Comparison of ENCODE assay signal across 1 cellular context in the genomic region with DNA sequence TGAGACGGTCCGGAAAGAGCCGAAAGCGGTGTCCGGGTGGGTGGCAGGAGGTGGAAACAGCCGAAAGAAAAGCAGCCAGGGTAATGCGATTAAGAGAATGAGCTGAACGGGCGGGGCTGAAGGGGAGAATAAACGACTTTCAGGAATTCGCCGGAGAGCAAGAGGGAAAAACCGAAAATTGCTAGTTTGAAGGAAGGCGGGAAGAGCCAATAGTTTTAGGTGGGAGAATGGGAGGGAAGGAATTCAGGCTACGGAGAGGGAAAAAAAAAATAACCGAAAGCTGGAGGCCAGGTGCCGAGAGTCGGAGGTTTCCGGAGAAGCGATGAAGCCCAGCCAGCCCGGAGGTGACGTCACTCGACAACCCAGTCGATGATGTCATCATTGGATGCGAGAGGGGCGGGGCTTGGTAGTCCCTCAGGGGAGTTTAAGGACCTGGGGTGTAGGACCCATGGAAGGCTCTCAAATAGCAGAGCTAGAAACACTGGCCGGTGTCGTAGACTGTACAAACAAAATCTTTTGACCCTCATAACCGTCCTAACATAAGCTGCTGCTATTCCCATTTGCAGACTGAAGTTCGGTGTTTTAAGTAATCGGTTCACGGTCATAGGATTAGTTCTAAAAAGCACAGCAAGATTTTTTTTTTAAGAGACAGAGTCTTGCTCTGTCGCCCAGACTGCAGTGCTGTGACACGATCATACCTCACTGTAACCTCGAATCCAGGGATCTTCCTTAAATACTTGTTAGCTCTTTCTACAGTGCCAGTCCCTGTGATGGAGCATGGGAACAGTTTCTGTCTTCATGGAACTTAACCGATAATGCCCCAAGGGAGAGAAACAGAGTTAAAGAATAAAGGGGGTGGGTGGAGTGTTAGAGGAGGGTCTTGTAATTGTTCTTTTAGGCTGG.
TF ChIP-seq lines count a peak whose summit lies in the region.

A gene (minus strand): TSS at position 331 of the 903 bp plus-strand sequence. CDS start 1,192 bp downstream, outside the sequence.

TF ChIP-seq in HEK293, 187 proteins besides CTCF, POLR2A, EP300 and RAD21 (continued from another document and continues in another):
- TF ChIP-seq, protein P1, sequence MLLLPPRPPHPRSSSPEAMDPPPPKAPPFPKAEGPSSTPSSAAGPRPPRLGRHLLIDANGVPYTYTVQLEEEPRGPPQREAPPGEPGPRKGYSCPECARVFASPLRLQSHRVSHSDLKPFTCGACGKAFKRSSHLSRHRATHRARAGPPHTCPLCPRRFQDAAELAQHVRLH (tag by site-specific recombination; IDR thresholded peaks at IDR 0.05) = peak; percentile 73; the same call in 1 of the 2 replicates
- TF ChIP-seq ZNF837 (tag by site-specific recombination; IDR thresholded peaks at IDR 0.05) (no peak), ZSCAN23 (tag by site-specific recombination; IDR thresholded peaks at IDR 0.05) (peak; percentile 39; the same call in 1 of the 2 replicates), ZFP69B (tag by site-specific recombination; IDR thresholded peaks at IDR 0.05) (peak; percentile 79), ZNF501 (tag by site-specific recombination; IDR thresholded peaks at IDR 0.05) (peak; percentile 57; the same call in 1 of the 2 replicates), ZNF670 (tag by site-specific recombination; IDR thresholded peaks at IDR 0.05; ENCODE audit: low read depth) (no peak), SP2 (tag by site-specific recombination; IDR thresholded peaks at IDR 0.05) (peak; percentile 37), EGR2 (tag by site-specific recombination; IDR thresholded peaks at IDR 0.05; ENCODE audit: low read depth) (no peak), SETDB1 (IDR thresholded peaks at IDR 0.05; ENCODE audit: insufficient read length, low read length) (no peak), IKZF3 (tag by site-specific recombination; IDR thresholded peaks at IDR 0.05) (no peak), ZNF2 (tag by site-specific recombination; IDR thresholded peaks at IDR 0.05) (peak; percentile 78), ZNF366 (tag by site-specific recombination; conservative IDR thresholded peaks at IDR 0.05) (peak; percentile 95), ZNF423 (tag by site-specific recombination; IDR thresholded peaks at IDR 0.05) (peak; percentile 76), ZNF214 (tag by site-specific recombination; IDR thresholded peaks at IDR 0.05; ENCODE audit: borderline replicate concordance) (no peak), ZNF629 (tag by site-specific recombination; IDR thresholded peaks at IDR 0.05) (peak; percentile 100), ZNF274 (IDR thresholded peaks at IDR 0.05; ENCODE audit: low read length) (no peak), ZNF274 (tag by site-specific recombination; IDR thresholded peaks at IDR 0.05; ENCODE audit: borderline replicate concordance) (no peak; the same call in 1 of the 2 replicates), ZFP41 (tag by site-specific recombination; IDR thresholded peaks at IDR 0.05; ENCODE audit: borderline replicate concordance) (no peak), ZNF544 (tag by site-specific recombination; IDR thresholded peaks at IDR 0.05) (no peak), SP7 (tag by site-specific recombination; IDR thresholded peaks at IDR 0.05) (peak; percentile 89), ZNF248 (tag by site-specific recombination; IDR thresholded peaks at IDR 0.05) (no peak), OSR2 (tag by site-specific recombination; IDR thresholded peaks at IDR 0.05) (0 out of 2 replicates have a peak, but pooled peaks have one; percentile 8), ZBTB48 (tag by site-specific recombination; IDR thresholded peaks at IDR 0.05) (no peak; the same call in 1 of the 2 replicates), OVOL3 (tag by site-specific recombination; IDR thresholded peaks at IDR 0.05) (no peak), MYNN (tag by site-specific recombination; IDR thresholded peaks at IDR 0.05; ENCODE audit: borderline replicate concordance) (no peak), GLIS2 (tag by site-specific recombination; IDR thresholded peaks at IDR 0.05) (no peak), ZNF132 (tag by site-specific recombination; IDR thresholded peaks at IDR 0.05; ENCODE audit: borderline replicate concordance) (no peak), ZNF114 (tag by site-specific recombination; IDR thresholded peaks at IDR 0.05) (no peak), ZNF514 (tag by site-specific recombination; IDR thresholded peaks at IDR 0.05) (no peak), ZNF416 (tag by site-specific recombination; IDR thresholded peaks at IDR 0.05) (no peak), ZNF311 (tag by site-specific recombination; IDR thresholded peaks at IDR 0.05; ENCODE audit: borderline replicate concordance) (no peak), KLF7 (tag by site-specific recombination; IDR thresholded peaks at IDR 0.05; ENCODE audit: borderline replicate concordance) (peak; percentile 73; the same call in 1 of the 2 replicates), ZNF112 (tag by site-specific recombination; IDR thresholded peaks at IDR 0.05) (no peak), ZBTB20 (tag by site-specific recombination; IDR thresholded peaks at IDR 0.05) (no peak)
- TF ChIP-seq, protein P2, sequence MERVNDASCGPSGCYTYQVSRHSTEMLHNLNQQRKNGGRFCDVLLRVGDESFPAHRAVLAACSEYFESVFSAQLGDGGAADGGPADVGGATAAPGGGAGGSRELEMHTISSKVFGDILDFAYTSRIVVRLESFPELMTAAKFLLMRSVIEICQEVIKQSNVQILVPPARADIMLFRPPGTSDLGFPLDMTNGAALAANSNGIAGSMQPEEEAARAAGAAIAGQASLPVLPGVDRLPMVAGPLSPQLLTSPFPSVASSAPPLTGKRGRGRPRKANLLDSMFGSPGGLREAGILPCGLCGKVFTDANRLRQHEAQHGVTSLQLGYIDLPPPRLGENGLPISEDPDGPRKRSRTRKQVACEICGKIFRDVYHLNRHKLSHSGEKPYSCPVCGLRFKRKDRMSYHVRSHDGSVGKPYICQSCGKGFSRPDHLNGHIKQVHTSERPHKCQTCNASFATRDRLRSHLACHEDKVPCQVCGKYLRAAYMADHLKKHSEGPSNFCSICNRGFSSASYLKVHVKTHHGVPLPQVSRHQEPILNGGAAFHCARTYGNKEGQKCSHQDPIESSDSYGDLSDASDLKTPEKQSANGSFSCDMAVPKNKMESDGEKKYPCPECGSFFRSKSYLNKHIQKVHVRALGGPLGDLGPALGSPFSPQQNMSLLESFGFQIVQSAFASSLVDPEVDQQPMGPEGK (tag by site-specific recombination; IDR thresholded peaks at IDR 0.05) = no peak
- TF ChIP-seq, protein P3, sequence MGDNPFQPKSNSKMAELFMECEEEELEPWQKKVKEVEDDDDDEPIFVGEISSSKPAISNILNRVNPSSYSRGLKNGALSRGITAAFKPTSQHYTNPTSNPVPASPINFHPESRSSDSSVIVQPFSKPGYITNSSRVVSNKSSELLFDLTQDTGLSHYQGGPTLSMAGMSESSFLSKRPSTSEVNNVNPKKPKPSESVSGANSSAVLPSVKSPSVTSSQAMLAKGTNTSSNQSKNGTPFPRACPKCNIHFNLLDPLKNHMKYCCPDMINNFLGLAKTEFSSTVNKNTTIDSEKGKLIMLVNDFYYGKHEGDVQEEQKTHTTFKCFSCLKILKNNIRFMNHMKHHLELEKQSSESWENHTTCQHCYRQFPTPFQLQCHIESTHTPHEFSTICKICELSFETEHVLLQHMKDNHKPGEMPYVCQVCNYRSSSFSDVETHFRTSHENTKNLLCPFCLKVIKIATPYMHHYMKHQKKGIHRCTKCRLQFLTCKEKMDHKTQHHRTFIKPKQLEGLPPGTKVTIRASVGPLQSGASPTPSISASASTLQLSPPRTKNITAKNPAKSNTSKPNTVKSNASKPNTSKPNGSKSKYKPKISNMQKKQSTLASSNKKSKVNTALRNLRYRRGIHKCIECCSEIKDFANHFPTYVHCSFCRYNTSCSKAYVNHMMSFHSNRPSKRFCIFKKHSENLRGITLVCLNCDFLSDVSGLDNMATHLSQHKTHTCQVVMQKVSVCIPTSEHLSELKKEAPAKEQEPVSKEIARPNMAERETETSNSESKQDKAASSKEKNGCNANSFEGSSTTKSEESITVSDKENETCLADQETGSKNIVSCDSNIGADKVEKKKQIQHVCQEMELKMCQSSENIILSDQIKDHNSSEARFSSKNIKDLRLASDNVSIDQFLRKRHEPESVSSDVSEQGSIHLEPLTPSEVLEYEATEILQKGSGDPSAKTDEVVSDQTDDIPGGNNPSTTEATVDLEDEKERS (tag by site-specific recombination; IDR thresholded peaks at IDR 0.05) = 0 out of 2 replicates have a peak, but pooled peaks have one; percentile 63
- TF ChIP-seq, protein P4, sequence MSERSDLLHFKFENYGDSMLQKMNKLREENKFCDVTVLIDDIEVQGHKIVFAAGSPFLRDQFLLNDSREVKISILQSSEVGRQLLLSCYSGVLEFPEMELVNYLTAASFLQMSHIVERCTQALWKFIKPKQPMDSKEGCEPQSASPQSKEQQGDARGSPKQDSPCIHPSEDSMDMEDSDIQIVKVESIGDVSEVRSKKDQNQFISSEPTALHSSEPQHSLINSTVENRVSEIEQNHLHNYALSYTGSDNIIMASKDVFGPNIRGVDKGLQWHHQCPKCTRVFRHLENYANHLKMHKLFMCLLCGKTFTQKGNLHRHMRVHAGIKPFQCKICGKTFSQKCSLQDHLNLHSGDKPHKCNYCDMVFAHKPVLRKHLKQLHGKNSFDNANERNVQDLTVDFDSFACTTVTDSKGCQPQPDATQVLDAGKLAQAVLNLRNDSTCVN (tag by site-specific recombination; optimal IDR thresholded peaks at IDR 0.05) = no peak
- TF ChIP-seq, protein P5, sequence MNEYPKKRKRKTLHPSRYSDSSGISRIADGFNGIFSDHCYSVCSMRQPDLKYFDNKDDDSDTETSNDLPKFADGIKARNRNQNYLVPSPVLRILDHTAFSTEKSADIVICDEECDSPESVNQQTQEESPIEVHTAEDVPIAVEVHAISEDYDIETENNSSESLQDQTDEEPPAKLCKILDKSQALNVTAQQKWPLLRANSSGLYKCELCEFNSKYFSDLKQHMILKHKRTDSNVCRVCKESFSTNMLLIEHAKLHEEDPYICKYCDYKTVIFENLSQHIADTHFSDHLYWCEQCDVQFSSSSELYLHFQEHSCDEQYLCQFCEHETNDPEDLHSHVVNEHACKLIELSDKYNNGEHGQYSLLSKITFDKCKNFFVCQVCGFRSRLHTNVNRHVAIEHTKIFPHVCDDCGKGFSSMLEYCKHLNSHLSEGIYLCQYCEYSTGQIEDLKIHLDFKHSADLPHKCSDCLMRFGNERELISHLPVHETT (tag by site-specific recombination; IDR thresholded peaks at IDR 0.05) = no peak; the same call in 1 of the 2 replicates
- TF ChIP-seq, protein P6, sequence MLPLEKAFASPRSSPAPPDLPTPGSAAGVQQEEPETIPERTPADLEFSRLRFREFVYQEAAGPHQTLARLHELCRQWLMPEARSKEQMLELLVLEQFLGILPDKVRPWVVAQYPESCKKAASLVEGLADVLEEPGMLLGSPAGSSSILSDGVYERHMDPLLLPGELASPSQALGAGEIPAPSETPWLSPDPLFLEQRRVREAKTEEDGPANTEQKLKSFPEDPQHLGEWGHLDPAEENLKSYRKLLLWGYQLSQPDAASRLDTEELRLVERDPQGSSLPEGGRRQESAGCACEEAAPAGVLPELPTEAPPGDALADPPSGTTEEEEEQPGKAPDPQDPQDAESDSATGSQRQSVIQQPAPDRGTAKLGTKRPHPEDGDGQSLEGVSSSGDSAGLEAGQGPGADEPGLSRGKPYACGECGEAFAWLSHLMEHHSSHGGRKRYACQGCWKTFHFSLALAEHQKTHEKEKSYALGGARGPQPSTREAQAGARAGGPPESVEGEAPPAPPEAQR (tag by site-specific recombination; IDR thresholded peaks at IDR 0.05) = peak; percentile 90
- TF ChIP-seq, protein P7, sequence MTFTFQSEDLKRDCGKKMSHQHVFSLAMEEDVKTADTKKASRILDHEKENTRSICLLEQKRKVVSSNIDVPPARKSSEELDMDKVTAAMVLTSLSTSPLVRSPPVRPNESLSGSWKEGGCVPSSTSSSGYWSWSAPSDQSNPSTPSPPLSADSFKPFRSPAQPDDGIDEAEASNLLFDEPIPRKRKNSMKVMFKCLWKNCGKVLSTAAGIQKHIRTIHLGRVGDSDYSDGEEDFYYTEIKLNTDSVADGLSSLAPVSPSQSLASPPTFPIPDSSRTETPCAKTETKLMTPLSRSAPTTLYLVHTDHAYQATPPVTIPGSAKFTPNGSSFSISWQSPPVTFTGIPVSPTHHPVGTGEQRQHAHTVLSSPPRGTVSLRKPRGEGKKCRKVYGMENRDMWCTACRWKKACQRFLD (tag by site-specific recombination; IDR thresholded peaks at IDR 0.05) = no peak
- TF ChIP-seq, protein P8, sequence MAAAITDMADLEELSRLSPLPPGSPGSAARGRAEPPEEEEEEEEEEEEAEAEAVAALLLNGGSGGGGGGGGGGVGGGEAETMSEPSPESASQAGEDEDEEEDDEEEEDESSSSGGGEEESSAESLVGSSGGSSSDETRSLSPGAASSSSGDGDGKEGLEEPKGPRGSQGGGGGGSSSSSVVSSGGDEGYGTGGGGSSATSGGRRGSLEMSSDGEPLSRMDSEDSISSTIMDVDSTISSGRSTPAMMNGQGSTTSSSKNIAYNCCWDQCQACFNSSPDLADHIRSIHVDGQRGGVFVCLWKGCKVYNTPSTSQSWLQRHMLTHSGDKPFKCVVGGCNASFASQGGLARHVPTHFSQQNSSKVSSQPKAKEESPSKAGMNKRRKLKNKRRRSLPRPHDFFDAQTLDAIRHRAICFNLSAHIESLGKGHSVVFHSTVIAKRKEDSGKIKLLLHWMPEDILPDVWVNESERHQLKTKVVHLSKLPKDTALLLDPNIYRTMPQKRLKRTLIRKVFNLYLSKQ (tag by site-specific recombination; IDR thresholded peaks at IDR 0.05; ENCODE audit: borderline replicate concordance) = no peak
- TF ChIP-seq, protein P9, sequence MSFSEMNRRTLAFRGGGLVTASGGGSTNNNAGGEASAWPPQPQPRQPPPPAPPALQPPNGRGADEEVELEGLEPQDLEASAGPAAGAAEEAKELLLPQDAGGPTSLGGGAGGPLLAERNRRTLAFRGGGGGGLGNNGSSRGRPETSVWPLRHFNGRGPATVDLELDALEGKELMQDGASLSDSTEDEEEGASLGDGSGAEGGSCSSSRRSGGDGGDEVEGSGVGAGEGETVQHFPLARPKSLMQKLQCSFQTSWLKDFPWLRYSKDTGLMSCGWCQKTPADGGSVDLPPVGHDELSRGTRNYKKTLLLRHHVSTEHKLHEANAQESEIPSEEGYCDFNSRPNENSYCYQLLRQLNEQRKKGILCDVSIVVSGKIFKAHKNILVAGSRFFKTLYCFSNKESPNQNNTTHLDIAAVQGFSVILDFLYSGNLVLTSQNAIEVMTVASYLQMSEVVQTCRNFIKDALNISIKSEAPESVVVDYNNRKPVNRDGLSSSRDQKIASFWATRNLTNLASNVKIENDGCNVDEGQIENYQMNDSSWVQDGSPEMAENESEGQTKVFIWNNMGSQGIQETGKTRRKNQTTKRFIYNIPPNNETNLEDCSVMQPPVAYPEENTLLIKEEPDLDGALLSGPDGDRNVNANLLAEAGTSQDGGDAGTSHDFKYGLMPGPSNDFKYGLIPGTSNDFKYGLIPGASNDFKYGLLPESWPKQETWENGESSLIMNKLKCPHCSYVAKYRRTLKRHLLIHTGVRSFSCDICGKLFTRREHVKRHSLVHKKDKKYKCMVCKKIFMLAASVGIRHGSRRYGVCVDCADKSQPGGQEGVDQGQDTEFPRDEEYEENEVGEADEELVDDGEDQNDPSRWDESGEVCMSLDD (tag by site-specific recombination; IDR thresholded peaks at IDR 0.05) = peak; percentile 38
- TF ChIP-seq, protein P10, sequence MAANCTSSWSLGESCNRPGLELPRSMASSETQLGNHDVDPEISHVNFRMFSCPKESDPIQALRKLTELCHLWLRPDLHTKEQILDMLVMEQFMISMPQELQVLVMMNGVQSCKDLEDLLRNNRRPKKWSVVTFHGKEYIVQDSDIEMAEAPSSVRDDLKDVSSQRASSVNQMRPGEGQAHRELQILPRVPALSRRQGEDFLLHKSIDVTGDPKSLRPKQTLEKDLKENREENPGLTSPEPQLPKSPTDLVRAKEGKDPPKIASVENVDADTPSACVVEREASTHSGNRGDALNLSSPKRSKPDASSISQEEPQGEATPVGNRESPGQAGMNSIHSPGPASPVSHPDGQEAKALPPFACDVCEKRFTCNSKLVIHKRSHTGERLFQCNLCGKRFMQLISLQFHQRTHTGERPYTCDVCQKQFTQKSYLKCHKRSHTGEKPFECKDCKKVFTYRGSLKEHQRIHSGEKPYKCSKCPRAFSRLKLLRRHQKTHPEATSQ (tag by site-specific recombination; IDR thresholded peaks at IDR 0.05) = peak; percentile 61; the same call in 1 of the 2 replicates
